In genomic region chr17:66508896-66509843, GRCh38 we compare ENCODE assay signal across 1 cellular context.
A peak's percentile ranks its signal among the peaks of the same experiment; 100 is the strongest.
TF ChIP-seq lines count a peak whose summit lies in the region.

No MANE protein-coding gene starts in this region.

TF ChIP-seq in K562, 482 proteins besides CTCF, POLR2A, EP300 and RAD21 (continued from another document):
- TF ChIP-seq ZNF407 (IDR thresholded peaks at IDR 0.05; ENCODE audit: low read depth), result peak; percentile 61; the same call in 1 of the 2 replicates
- no peak for TF ChIP-seq ZNF146 (CRISPR knock-in tag; IDR thresholded peaks at IDR 0.05; ENCODE audit: unreplicated experiment)
- TF ChIP-seq TBL1XR1 (IDR thresholded peaks at IDR 0.05; ENCODE audit: low read length in 2 of 2), result peak in 1 of 2 experiments; percentile 54; a peak in 1 of 4 replicates
- no peak for TF ChIP-seq E2F4 (CRISPR knock-in tag; IDR thresholded peaks at IDR 0.05; ENCODE audit: low read depth)
- TF ChIP-seq POLR2B (IDR thresholded peaks at IDR 0.05; ENCODE audit: low read depth, partially characterized antibody), result no peak
- no peak for TF ChIP-seq PKNOX1 (IDR thresholded peaks at IDR 0.05)
- TF ChIP-seq FOSL1 (tag; conservative IDR thresholded peaks at IDR 0.05), result peak; percentile 84
- no peak for TF ChIP-seq PTRF (tag; IDR thresholded peaks at IDR 0.05)
- TF ChIP-seq SMAD4 (CRISPR knock-in tag; conservative IDR thresholded peaks at IDR 0.05), result peak; percentile 74; the same call in 1 of the 2 replicates
- peak; percentile 7; the same call in 1 of the 2 replicates for TF ChIP-seq NFRKB (IDR thresholded peaks at IDR 0.05; ENCODE audit: low read depth)
- TF ChIP-seq ZNF134 (CRISPR knock-in tag; conservative IDR thresholded peaks at IDR 0.05), result no peak
- TF ChIP-seq JUND (IDR thresholded peaks at IDR 0.05; ENCODE audit: borderline replicate concordance, low read depth, low read length), result peak; percentile 85
- TF ChIP-seq JUND (tag; IDR thresholded peaks at IDR 0.05; ENCODE audit: borderline replicate concordance, low read depth, low read length), result peak; percentile 71; the same call in 2 of the 3 replicates
- no peak for TF ChIP-seq WHSC1 (IDR thresholded peaks at IDR 0.05; ENCODE audit: low read length)
- TF ChIP-seq JUN (IDR thresholded peaks at IDR 0.05; ENCODE audit: borderline replicate concordance, low read depth, low read length), result peak; percentile 45; the same call in 1 of the 2 replicates
- no peak for TF ChIP-seq JUN (CRISPR knock-in tag; IDR thresholded peaks at IDR 0.05; ENCODE audit: borderline replicate concordance)
- no peak for TF ChIP-seq RAD51 (IDR thresholded peaks at IDR 0.05; ENCODE audit: borderline replicate concordance, low read depth)
- TF ChIP-seq CBFA2T3 (IDR thresholded peaks at IDR 0.05), result 0 out of 2 replicates have a peak, but pooled peaks have one; percentile 21
- TF ChIP-seq DPF2 (IDR thresholded peaks at IDR 0.05), result peak; percentile 24; the same call in 1 of the 2 replicates
- TF ChIP-seq RCOR1 (IDR thresholded peaks at IDR 0.05; ENCODE audit: borderline replicate concordance in 1 of 2, low read depth in 2 of 2, low read length in 2 of 2), result 0 out of 4 replicates have a peak, but pooled peaks of 1 of the 2 experiments have one; percentile 28
- TF ChIP-seq ATF3 (IDR thresholded peaks at IDR 0.05), result peak; percentile 75
- TF ChIP-seq ATF3 (CRISPR knock-in tag; conservative IDR thresholded peaks at IDR 0.05), result no peak
- TF ChIP-seq ZNF165 (CRISPR knock-in tag; IDR thresholded peaks at IDR 0.05; ENCODE audit: borderline replicate concordance), result no peak
- peak; percentile 20 for TF ChIP-seq PRDM10 (IDR thresholded peaks at IDR 0.05; ENCODE audit: partially characterized antibody)
- no peak for TF ChIP-seq CREB3 (tag; conservative IDR thresholded peaks at IDR 0.05; ENCODE audit: low read depth)
- 0 out of 2 replicates have a peak, but pooled peaks have one; percentile 21 for TF ChIP-seq KAT7 (CRISPR knock-in tag; IDR thresholded peaks at IDR 0.05; ENCODE audit: borderline replicate concordance)
- TF ChIP-seq FOXA3 (CRISPR knock-in tag; conservative IDR thresholded peaks at IDR 0.05 in 1 of 2, IDR thresholded peaks at IDR 0.05 in 1 of 2), result 0 out of 4 replicates have a peak, but pooled peaks of 1 of the 2 experiments have one; percentile 12
- TF ChIP-seq HMBOX1 (IDR thresholded peaks at IDR 0.05), result peak; percentile 74
- TF ChIP-seq ZNF589 (CRISPR knock-in tag; IDR thresholded peaks at IDR 0.05; ENCODE audit: low read depth), result 0 out of 2 replicates have a peak, but pooled peaks have one; percentile 16
- no peak for TF ChIP-seq HDAC6 (IDR thresholded peaks at IDR 0.05; ENCODE audit: low read depth, low read length)
- no peak for TF ChIP-seq CHD1 (IDR thresholded peaks at IDR 0.05; ENCODE audit: low read length)
